ENCODE assay signal across 24 cellular contexts in the genomic region with DNA sequence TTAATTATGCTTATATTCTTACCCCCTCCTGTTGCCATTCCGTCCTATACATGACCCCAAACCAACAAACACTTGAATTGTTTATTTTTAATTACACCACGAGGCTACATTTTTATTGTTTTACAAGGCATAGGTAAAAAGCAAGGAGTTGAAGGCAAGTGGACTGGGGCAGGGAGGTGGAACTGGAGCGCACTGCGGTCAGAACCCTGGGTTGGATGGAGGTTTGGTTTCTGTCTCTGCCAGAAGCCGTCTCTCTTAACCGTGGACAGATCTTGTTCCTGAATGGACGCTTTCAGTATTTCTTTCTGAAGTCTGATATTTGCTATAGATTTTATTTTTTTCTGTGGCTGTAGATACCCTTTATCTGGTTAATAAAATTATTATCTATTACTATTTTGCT. TPM values are rescaled to one million over a fixed set of nuclear protein-coding genes. Genes with fewer than 3 reads are reported as not detected.
DNase-seq lines count a peak whose midpoint lies in the region; ATAC-seq lines count a peak whose summit lies in the region.
"Had no signal": no experiment of that assay in that cellular context is flagged by ENCODE, and none has a peak within 500 bp of the region (broad histone marks: within the 10 kb centered on the region; RNA-seq: fewer than 3 reads in every experiment).

No MANE protein-coding gene starts in this region.

- H3K4me1 ChIP-seq in trophoblast cell (ENCODE audit: control insufficient read depth in 1 of 2, insufficient read depth in 2 of 2, low read length in 2 of 2), result peaks cover 10 to 12% of the 10 kb centered on the region in 2 experiments
- H3K4me1 ChIP-seq: A549, body of pancreas, esophagus squamous epithelium, gastroesophageal sphincter, right atrium auricular region, suprapubic skin had no signal

- DNase-seq in activated CD8-positive, alpha-beta memory T cell treated with anti-CD3 and anti-CD28 coated beads, Interleukin-2, amount 10 ng/mL, durations not matched to agents 7 days and 5 days, result no peak
- no peak for DNase-seq in activated CD8-positive, alpha-beta memory T cell treated with anti-CD3 and anti-CD28 coated beads for 24 hours
- DNase-seq in activated naive CD8-positive, alpha-beta T cell treated with anti-CD3 and anti-CD28 coated beads for 36 hours, result no peak
- DNase-seq in trophoblast cell (no peak), DMS79 (lab: John Stamatoyannopoulos, UW) (no peak), NOMO-1 treated with DMSO at 0.1 percent for 48 hours (lab: John Stamatoyannopoulos, UW; ENCODE audit: unreplicated experiment) (no peak)
- DNase-seq: activated gamma-delta T cell treated with Interleukin-2 at 50 U/mL for 16 hours, body of pancreas, DMS53, esophagus squamous epithelium, GOT3, kidney, NCI-H146, NCI-H748 treated with DMSO at 0.1 percent for 48 hours, ovary had no signal

- no peaks in the 10 kb centered on the region for H3K36me3 ChIP-seq in trophoblast cell (ENCODE audit: control insufficient read depth in 1 of 2, insufficient read depth in 2 of 2, low read length in 2 of 2)
- H3K36me3 ChIP-seq: esophagus squamous epithelium, gastroesophageal sphincter, ovary, right atrium auricular region, suprapubic skin had no signal

- H3K27me3 ChIP-seq in trophoblast cell (ENCODE audit: insufficient read depth, low read length), result no peaks in the 10 kb centered on the region
- H3K27me3 ChIP-seq: body of pancreas, ovary, right atrium auricular region had no signal

- H3K4me2 ChIP-seq in trophoblast cell (ENCODE audit: low read length), result no peak overlapping the region
- H3K4me2 ChIP-seq: A549 had no signal

- H3K27ac Mint-ChIP-seq in activated CD8-positive, alpha-beta memory T cell treated with anti-CD3 and anti-CD28 coated beads, Interleukin-2, amount 10 ng/mL, durations not matched to agents 7 days and 5 days, result no peak overlapping the region
- no peak overlapping the region for H3K27ac Mint-ChIP-seq in IgD-negative memory B cell
- peak overlapping the region; percentile 84 for H3K27ac Mint-ChIP-seq in activated naive CD8-positive, alpha-beta T cell treated with anti-CD3 and anti-CD28 coated beads for 36 hours

- H3K14ac ChIP-seq in trophoblast cell (ENCODE audit: low read length), result no peak overlapping the region

- no peak overlapping the region for H3K23ac ChIP-seq in trophoblast cell (ENCODE audit: low read length)

- peaks cover 3% of the 10 kb centered on the region for H3K9me3 ChIP-seq in trophoblast cell (ENCODE audit: insufficient read depth, low read depth, low read length)
- H3K9me3 ChIP-seq: A549, body of pancreas, esophagus squamous epithelium, gastroesophageal sphincter, ovary, right atrium auricular region, suprapubic skin had no signal

- no peak overlapping the region for H3K4me3 ChIP-seq in trophoblast cell (ENCODE audit: low read depth, low read length)
- H3K4me3 ChIP-seq: A549, body of pancreas, esophagus squamous epithelium, gastroesophageal sphincter, lung, ovary, right atrium auricular region, suprapubic skin had no signal

- H2AK5ac ChIP-seq in trophoblast cell (ENCODE audit: low read length), result no peak overlapping the region

- peak overlapping the region; percentile 61 for H3K4me3 Mint-ChIP-seq in activated CD8-positive, alpha-beta memory T cell treated with anti-CD3 and anti-CD28 coated beads, Interleukin-2, amount 10 ng/mL, durations not matched to agents 7 days and 5 days
- peak overlapping the region; percentile 18 to 83 (median 78) for H3K4me3 Mint-ChIP-seq in IgD-negative memory B cell
- H3K4me3 Mint-ChIP-seq in activated naive CD8-positive, alpha-beta T cell treated with anti-CD3 and anti-CD28 coated beads for 36 hours, result peak overlapping the region; percentile 79

- peaks cover 10% of the 10 kb centered on the region for H3K79me1 ChIP-seq in trophoblast cell (ENCODE audit: low read length)

- H3K79me2 ChIP-seq in trophoblast cell (ENCODE audit: control insufficient read depth, insufficient read depth, low read length, poor library complexity), result no peaks in the 10 kb centered on the region

- H2BK120ac ChIP-seq in trophoblast cell (ENCODE audit: insufficient read depth, low read length, poor library complexity), result peak overlapping the region; percentile 27

- H3K27me3 Mint-ChIP-seq in activated CD8-positive, alpha-beta memory T cell treated with anti-CD3 and anti-CD28 coated beads, Interleukin-2, amount 10 ng/mL, durations not matched to agents 7 days and 5 days, result peaks cover 4% of the 10 kb centered on the region
- H3K27me3 Mint-ChIP-seq in IgD-negative memory B cell, result peaks cover 8% of the 10 kb centered on the region
- peaks cover 7% of the 10 kb centered on the region for H3K27me3 Mint-ChIP-seq in activated naive CD8-positive, alpha-beta T cell treated with anti-CD3 and anti-CD28 coated beads for 36 hours

- no peak overlapping the region for H2AFZ ChIP-seq in trophoblast cell (ENCODE audit: insufficient read depth, low read length, poor library complexity)

- H3K9ac ChIP-seq in trophoblast cell (ENCODE audit: low read length), result no peak overlapping the region

- H4K8ac ChIP-seq in trophoblast cell (ENCODE audit: low read depth, low read length), result no peak overlapping the region

- CTCF ChIA-PET in activated CD8-positive, alpha-beta memory T cell treated with anti-CD3 and anti-CD28 coated beads, Interleukin-2, amount 10 ng/mL, durations not matched to agents 7 days and 5 days (lab: Charles Lee), result interaction anchor here (1.5 kb wide), 1 partner anchor 18 kb away, joined by 11 read pairs; no protein-coding TSS in a partner anchor

- no CpG with 5 or more reads among the region's 7 CpGs for WGBS in trophoblast cell (ENCODE audit: extremely low coverage, insufficient coverage, insufficient read length)

- no peak overlapping the region for H2BK5ac ChIP-seq in trophoblast cell (ENCODE audit: low read depth, low read length, poor library complexity)

- peaks cover 15% of the 10 kb centered on the region for H3K4me1 Mint-ChIP-seq in activated CD8-positive, alpha-beta memory T cell treated with anti-CD3 and anti-CD28 coated beads, Interleukin-2, amount 10 ng/mL, durations not matched to agents 7 days and 5 days
- H3K4me1 Mint-ChIP-seq in IgD-negative memory B cell, result peaks cover 0 to 6% (median 5%) of the 10 kb centered on the region in 3 donors
- H3K4me1 Mint-ChIP-seq in activated naive CD8-positive, alpha-beta T cell treated with anti-CD3 and anti-CD28 coated beads for 36 hours, result peaks cover 15% of the 10 kb centered on the region

- no peak for ATAC-seq in activated CD8-positive, alpha-beta memory T cell treated with anti-CD3 and anti-CD28 coated beads, Interleukin-2, amount 10 ng/mL, durations not matched to agents 7 days and 5 days
- ATAC-seq in HG03565 (IDR thresholded peaks at IDR 0.05; ENCODE audit: unreplicated experiment), result no peak
- ATAC-seq: A549, body of pancreas, gastroesophageal sphincter had no signal

- no peak overlapping the region for H3K18ac ChIP-seq in trophoblast cell (ENCODE audit: low read length)

- peaks cover 7% of the 10 kb centered on the region for H3K9me3 Mint-ChIP-seq in activated CD8-positive, alpha-beta memory T cell treated with anti-CD3 and anti-CD28 coated beads, Interleukin-2, amount 10 ng/mL, durations not matched to agents 7 days and 5 days (ENCODE audit: low read depth)
- no peaks in the 10 kb centered on the region for H3K9me3 Mint-ChIP-seq in IgD-negative memory B cell
- peaks cover 6% of the 10 kb centered on the region for H3K9me3 Mint-ChIP-seq in activated naive CD8-positive, alpha-beta T cell treated with anti-CD3 and anti-CD28 coated beads for 36 hours

- H4K91ac ChIP-seq in trophoblast cell (ENCODE audit: low read depth, low read length), result no peak overlapping the region

- H2BK12ac ChIP-seq in trophoblast cell (ENCODE audit: low read length), result no peak overlapping the region

- H3K4ac ChIP-seq in trophoblast cell (ENCODE audit: low read depth, low read length), result no peak overlapping the region

- H3K36me3 Mint-ChIP-seq in activated CD8-positive, alpha-beta memory T cell treated with anti-CD3 and anti-CD28 coated beads, Interleukin-2, amount 10 ng/mL, durations not matched to agents 7 days and 5 days, result peaks cover 4% of the 10 kb centered on the region
- no peaks in the 10 kb centered on the region for H3K36me3 Mint-ChIP-seq in IgD-negative memory B cell
- H3K36me3 Mint-ChIP-seq in activated naive CD8-positive, alpha-beta T cell treated with anti-CD3 and anti-CD28 coated beads for 36 hours, result no peaks in the 10 kb centered on the region

- H3K27ac ChIP-seq in trophoblast cell (ENCODE audit: low read depth, low read length), result no peak overlapping the region
- H3K27ac ChIP-seq: A549, body of pancreas, C4-2B, esophagus squamous epithelium, gastroesophageal sphincter, ovary, right atrium auricular region, suprapubic skin, VCaP had no signal

- no peak overlapping the region for H4K12ac ChIP-seq in trophoblast cell (ENCODE audit: low read depth, low read length)

RNA-seq across cellular contexts. Expression of a gene that starts 19.9 kb away (rescaled TPM):
- 10 to 100 TPM; 10.5 to 17.8 TPM for total RNA-seq in activated CD8-positive, alpha-beta memory T cell treated with anti-CD3 and anti-CD28 coated beads, Interleukin-2, amount 10 ng/mL, durations not matched to agents 7 days and 5 days
- polyA plus RNA-seq in IgD-negative memory B cell, result 0.33 TPM
- total RNA-seq in activated naive CD8-positive, alpha-beta T cell treated with anti-CD3 and anti-CD28 coated beads for 36 hours, result under 1 TPM; 0.33 to 0.50 TPM
- polyA plus RNA-seq in trophoblast cell (2013), result 2,874 and 2,927 TPM in 2 replicates

RNA-seq across cellular contexts. Expression of a gene that starts 52.7 kb away (rescaled TPM):
- not detected for total RNA-seq in activated CD8-positive, alpha-beta memory T cell treated with anti-CD3 and anti-CD28 coated beads, Interleukin-2, amount 10 ng/mL, durations not matched to agents 7 days and 5 days
- not detected for polyA plus RNA-seq in IgD-negative memory B cell
- total RNA-seq in activated naive CD8-positive, alpha-beta T cell treated with anti-CD3 and anti-CD28 coated beads for 36 hours, result not detected
- 0.04 TPM in 1 of 2 replicates, not detected in the other for polyA plus RNA-seq in trophoblast cell (2013)
- total RNA-seq: esophagus squamous epithelium, gastroesophageal sphincter, kidney, lung had no signal

Comparison
In these comparisons a context has a peak if more than half of its experiments do, and no peak if none do; other contexts are left out.
1. RNA of a gene that starts 19.9 kb away (total RNA-seq): 10.5 to 17.8 TPM in activated CD8-positive, alpha-beta memory T cell treated with anti-CD3 and anti-CD28 coated beads, Interleukin-2, amount 10 ng/mL, durations not matched to agents 7 days and 5 days; 0.33 to 0.50 TPM in activated naive CD8-positive, alpha-beta T cell treated with anti-CD3 and anti-CD28 coated beads for 36 hours; every median in the first group is over 4 times any median in the second.
2. Peak in every context shown above with its lines, with median percentiles within 50 percentile points of each other: H3K4me3 Mint-ChIP-seq.